9 cellular contexts compared by ENCODE assay signal in genomic region chr6:56540950-56541600, GRCh38.
A peak's percentile ranks its signal among the peaks of the same experiment; 100 is the strongest.
DNase-seq lines count a peak whose midpoint lies in the region; ATAC-seq, FAIRE-seq and TF ChIP-seq lines count a peak whose summit lies in the region.
"Had no signal": no experiment of that assay in that cellular context is flagged by ENCODE, and none has a peak within 500 bp of the region (broad histone marks: within the 10 kb centered on the region; RNA-seq: fewer than 3 reads in every experiment).

No MANE protein-coding gene starts in this region.

- H3K9me3 ChIP-seq in OCI-LY7 (ENCODE audit: low read length), result no peaks in the 10 kb centered on the region
- no peaks in the 10 kb centered on the region for H3K9me3 ChIP-seq in small intestine (ENCODE audit: control insufficient read depth, low read depth)

- no peaks in the 10 kb centered on the region for H3K27me3 ChIP-seq in small intestine (ENCODE audit: control insufficient read depth in 2 of 2, insufficient read depth in 2 of 2, low read length in 2 of 2)

- ATAC-seq in activated naive CD8-positive, alpha-beta T cell treated with anti-CD3 and anti-CD28 coated beads, Interleukin-2, amount 50 U/mL, for 24 hours, result no peak
- ATAC-seq in HG03108 (IDR thresholded peaks at IDR 0.05; ENCODE audit: unreplicated experiment) (no peak), HG02852 (IDR thresholded peaks at IDR 0.05; ENCODE audit: unreplicated experiment) (no peak), HG03045 (IDR thresholded peaks at IDR 0.05; ENCODE audit: unreplicated experiment) (no peak)

- no peaks in the 10 kb centered on the region for H3K36me3 Mint-ChIP-seq in activated naive CD8-positive, alpha-beta T cell treated with anti-CD3 and anti-CD28 coated beads, Interleukin-2, amount 50 U/mL, for 24 hours (ENCODE audit: low read depth)

- H3K36me3 ChIP-seq in OCI-LY7 (ENCODE audit: insufficient read depth, low read length) (no peaks in the 10 kb centered on the region), small intestine (ENCODE audit: control insufficient read depth in 2 of 2, insufficient read depth in 2 of 2, low read length in 2 of 2) (peaks cover 0 to under 1% of the 10 kb centered on the region in 2 donors)

- H3K27me3 Mint-ChIP-seq in activated naive CD8-positive, alpha-beta T cell treated with anti-CD3 and anti-CD28 coated beads, Interleukin-2, amount 50 U/mL, for 24 hours, result no peaks in the 10 kb centered on the region

- POLR2A ChIA-PET in OCI-LY7 (lab: Charles Lee), result interaction anchor here (0.9 to 2.2 kb wide), 7 partner anchors 9 to 27 kb away, joined by 3 to 15 read pairs (median 7); no protein-coding TSS in a partner anchor

- H3K4me3 Mint-ChIP-seq in activated naive CD8-positive, alpha-beta T cell treated with anti-CD3 and anti-CD28 coated beads, Interleukin-2, amount 50 U/mL, for 24 hours, result no peak overlapping the region
- H3K4me3 Mint-ChIP-seq: T-helper 2 cell treated with Interferon-gamma antibody and Interleukin-4, amounts not matched to agents 5 μg/mL and 100 μg/mL, for 36 hours had no signal

- H3K9me2 ChIP-seq in OCI-LY7 (ENCODE audit: insufficient read depth, low read length), result no peaks in the 10 kb centered on the region

- H2AFZ ChIP-seq in OCI-LY7 (ENCODE audit: low read length), result peak overlapping the region; percentile 59; the same call in 1 of the 2 replicates

- no peaks in the 10 kb centered on the region for H3K79me2 ChIP-seq in OCI-LY7 (ENCODE audit: insufficient read depth, low read depth, low read length)

- H3K4me1 Mint-ChIP-seq in activated naive CD8-positive, alpha-beta T cell treated with anti-CD3 and anti-CD28 coated beads, Interleukin-2, amount 50 U/mL, for 24 hours, result no peaks in the 10 kb centered on the region

- no peaks in the 10 kb centered on the region for H4K20me1 ChIP-seq in OCI-LY7 (ENCODE audit: insufficient read depth, low read length)

- peaks cover 31% of the 10 kb centered on the region for H3K4me1 ChIP-seq in OCI-LY7 (ENCODE audit: insufficient read depth, low read length, poor library complexity, severe bottlenecking)
- peaks cover 3 to 4% of the 10 kb centered on the region in 2 donors for H3K4me1 ChIP-seq in small intestine (ENCODE audit: control insufficient read depth in 2 of 2, insufficient read depth in 1 of 2, low read depth in 1 of 2, low read length in 1 of 2)

- TF ChIP-seq CTCF in OCI-LY7 (conservative IDR thresholded peaks at IDR 0.05; ENCODE audit: low read length), result no peak

- DNase-seq in GM19239 (ENCODE audit: insufficient read length, low spot score), result no peak
- no peak for DNase-seq in OCI-LY7 (ENCODE audit: low spot score)
- peak; percentile 36 for DNase-seq in fibroblast of peridontal ligament (ENCODE audit: extremely low read depth)
- peak; percentile 83 for DNase-seq in small intestine
- DNase-seq in activated naive CD8-positive, alpha-beta T cell treated with anti-CD3 and anti-CD28 coated beads, Interleukin-2, amount 50 U/mL, for 24 hours, result no peak

- H3K9me3 Mint-ChIP-seq in activated naive CD8-positive, alpha-beta T cell treated with anti-CD3 and anti-CD28 coated beads, Interleukin-2, amount 50 U/mL, for 24 hours, result no peaks in the 10 kb centered on the region
- H3K9me3 Mint-ChIP-seq: T-helper 2 cell treated with Interferon-gamma antibody and Interleukin-4, amounts not matched to agents 5 μg/mL and 100 μg/mL, for 36 hours had no signal

- H3K27ac Mint-ChIP-seq in activated naive CD8-positive, alpha-beta T cell treated with anti-CD3 and anti-CD28 coated beads, Interleukin-2, amount 50 U/mL, for 24 hours, result no peak overlapping the region
- H3K27ac Mint-ChIP-seq: T-helper 2 cell treated with Interferon-gamma antibody and Interleukin-4, amounts not matched to agents 5 μg/mL and 100 μg/mL, for 36 hours had no signal

- BruUV-seq in OCI-LY7 (replicated peaks; lab: Mats Ljungman, UMichigan), result no TSS peak

- H3K4me2 ChIP-seq in OCI-LY7 (ENCODE audit: low read length), result peak overlapping the region; percentile 41

- H3K4me3 ChIP-seq in OCI-LY7 (ENCODE audit: low read depth, low read length, poor library complexity, severe bottlenecking), result no peak overlapping the region
- peak overlapping the region in 1 of 2 donors; percentile 35 for H3K4me3 ChIP-seq in small intestine (ENCODE audit: low read depth in 1 of 2, low read length in 2 of 2)

- intact Hi-C loops in OCI-LY7 (cut with micrococcal nuclease; ENCODE audit: unreplicated experiment), result no loop called here

- 13 to 34% (median 31%) methylated on average over 12 of the region's 12 CpGs for WGBS in small intestine, 3 donors

- FAIRE-seq in GM19239 (lab: Jason Lieb, UNC) (peak; percentile 71), small intestine (lab: Jason Lieb, UNC) (no peak)

- CTCF ChIA-PET in OCI-LY7 (lab: Charles Lee; ENCODE audit: unreplicated experiment), result no interaction called here

- H3K27ac ChIP-seq in OCI-LY7 (ENCODE audit: low read depth, low read length, poor library complexity, severe bottlenecking) (no peak overlapping the region), small intestine (ENCODE audit: low read depth in 1 of 2, low read length in 1 of 2) (peak overlapping the region; percentile 62 to 68)

Comparison
In these comparisons a context has a peak if more than half of its experiments do, and no peak if none do; other contexts are left out.
1. DNase-seq: peak in fibroblast of peridontal ligament (single experiment) and small intestine (single experiment); none in GM19239 (single experiment), OCI-LY7 (single experiment) and activated naive CD8-positive, alpha-beta T cell treated with anti-CD3 and anti-CD28 coated beads, Interleukin-2, amount 50 U/mL, for 24 hours (single experiment).